8 cellular contexts compared by ENCODE assay signal in the genomic region with DNA sequence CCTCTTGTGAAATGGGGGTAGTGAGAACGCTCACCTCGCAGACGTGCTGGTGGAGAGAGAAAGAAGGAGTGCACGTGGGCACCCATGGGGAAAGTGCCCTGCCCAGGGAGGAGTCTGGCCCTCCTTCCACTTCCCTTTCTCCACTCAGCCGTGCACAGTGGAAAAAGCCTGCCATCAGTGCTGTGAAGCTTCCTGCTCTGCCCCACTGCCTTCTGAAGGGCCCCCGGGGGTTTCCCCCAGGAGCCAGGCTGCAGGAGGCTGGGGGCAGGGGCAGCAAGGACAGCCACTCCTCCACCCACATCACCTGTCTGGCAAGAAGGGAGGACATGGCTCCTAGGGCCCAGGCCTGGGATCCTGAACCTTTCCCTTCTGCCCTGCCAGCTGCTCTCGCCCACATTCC. TPM values are rescaled to one million over a fixed set of nuclear protein-coding genes. Genes with fewer than 3 reads are reported as not detected.
DNase-seq lines count a peak whose midpoint lies in the region; ATAC-seq and TF ChIP-seq lines count a peak whose summit lies in the region.

No MANE protein-coding gene starts in this region.

- H3K9me3 ChIP-seq in thyroid gland, result no peaks in the 10 kb centered on the region

- TF ChIP-seq CTCF in thyroid gland (IDR thresholded peaks at IDR 0.05), result peak in 1 of 6 experiments; percentile 30

- peak in 1 of 2 donors; percentile 10 for TF ChIP-seq POLR2A in thyroid gland (IDR thresholded peaks at IDR 0.05)

- H3K27ac ChIP-seq in thyroid gland, result peak overlapping the region; percentile 16 to 40 (median 30)

- H3K4me1 Mint-ChIP-seq in central memory CD8-positive, alpha-beta T cell, result peaks cover 63% of the 10 kb centered on the region

- no peaks in the 10 kb centered on the region for H3K9me3 Mint-ChIP-seq in central memory CD8-positive, alpha-beta T cell

- peak overlapping the region; percentile 25 for H3K4me3 Mint-ChIP-seq in central memory CD8-positive, alpha-beta T cell

- H3K27me3 Mint-ChIP-seq in central memory CD8-positive, alpha-beta T cell, result no peaks in the 10 kb centered on the region

- H3K4me3 ChIP-seq in thyroid gland (replicated peaks in 1 of 3), result no peak overlapping the region

- peaks cover 29 to 78% of the 10 kb centered on the region in 2 donors for H3K4me1 ChIP-seq in thyroid gland

- DNase-seq in ACHN, result peak; percentile 58
- DNase-seq in NCI-H1092 (lab: John Stamatoyannopoulos, UW), result peak; percentile 61
- no peak for DNase-seq in central memory CD8-positive, alpha-beta T cell (ENCODE audit: low spot score in 2 of 2)
- DNase-seq in thyroid gland, result peak; percentile 98
- DNase-seq in middle frontal gyrus (ENCODE audit: extremely low spot score, low spot score), result no peak
- DNase-seq in HuH-7 (ENCODE audit: low spot score), result no peak
- DNase-seq in SHP77 (lab: John Stamatoyannopoulos, UW), result no peak

- H3K27ac Mint-ChIP-seq in central memory CD8-positive, alpha-beta T cell (ENCODE audit: low read depth), result peak overlapping the region; percentile 11

- intact Hi-C loops in thyroid gland (cut with DNase I), result no loop called here

- in situ Hi-C loops in ACHN (cut with HindIII; ENCODE audit: low pct_ligation_motif_present, low pct_unique_long_range_greater_than_20kb, low sequenced_read_pairs), result loop anchor here (25.0 kb wide), 1 partner anchor 169 kb away; no protein-coding TSS in a partner anchor

- peak; percentile 84 for ATAC-seq in GM18907 (IDR thresholded peaks at IDR 0.05; ENCODE audit: unreplicated experiment)
- ATAC-seq in central memory CD8-positive, alpha-beta T cell (replicated peaks; ENCODE audit: extremely low read depth, poor library complexity, severe bottlenecking), result no peak

- peaks cover 9% of the 10 kb centered on the region for H3K36me3 Mint-ChIP-seq in central memory CD8-positive, alpha-beta T cell (ENCODE audit: insufficient read depth)

- H3K27me3 ChIP-seq in thyroid gland, result no peaks in the 10 kb centered on the region

- WGBS in thyroid gland, 2 donors, result 19 to 33% methylated on average over 7 of the region's 7 CpGs

- H3K36me3 ChIP-seq in thyroid gland, result no peaks in the 10 kb centered on the region

RNA-seq across cellular contexts. Expression of a gene that starts 7.6 kb away (rescaled TPM):
- total RNA-seq in thyroid gland, result 10 to 100 TPM; 21.7 to 34.0 (median 30.9) TPM

Comparison
In these comparisons a context has a peak if more than half of its experiments do, and no peak if none do; other contexts are left out.
1. DNase-seq: peak in ACHN (single experiment), NCI-H1092 (single experiment) and thyroid gland (2 of 2); none in central memory CD8-positive, alpha-beta T cell (0 of 2), middle frontal gyrus (single experiment), HuH-7 (single experiment) and SHP77 (0 of 2).